Comparison of ENCODE assay signal across 17 cellular contexts in the genomic region with DNA sequence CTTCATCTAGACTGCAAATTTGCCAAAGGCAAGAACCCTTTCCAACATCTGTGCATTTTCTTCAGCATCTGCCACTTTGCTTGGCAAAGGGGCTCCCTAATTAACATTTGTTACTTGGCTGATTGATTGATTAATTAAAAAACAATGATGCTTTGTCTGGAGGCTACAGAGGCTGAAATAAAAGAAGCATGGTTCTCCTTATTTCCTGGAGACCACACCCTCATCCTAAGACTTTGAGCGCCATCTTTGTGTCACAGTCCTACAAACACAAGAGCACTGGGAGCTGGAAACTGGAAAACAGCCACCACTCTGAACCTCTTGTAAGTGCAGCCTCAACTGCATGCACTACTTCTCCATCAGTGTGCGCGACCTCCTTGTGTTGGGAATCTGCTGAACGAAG.
DNase-seq lines count a peak whose midpoint lies in the region; ATAC-seq and TF ChIP-seq lines count a peak whose summit lies in the region.
"Had no signal": no experiment of that assay in that cellular context is flagged by ENCODE, and none has a peak within 500 bp of the region (broad histone marks: within the 10 kb centered on the region; RNA-seq: fewer than 3 reads in every experiment).

No MANE protein-coding gene starts in this region.

- peak overlapping the region; percentile 60 for H2AK5ac ChIP-seq in neuronal stem cell (ENCODE audit: low read depth, low read length)

- no peak overlapping the region for H2BK15ac ChIP-seq in neuronal stem cell (ENCODE audit: low read length)

- no peak overlapping the region for H3K9ac ChIP-seq in neuronal stem cell (ENCODE audit: low read depth, low read length, poor library complexity)
- no peak overlapping the region for H3K9ac ChIP-seq in PC-3 (ENCODE audit: low read length)
- H3K9ac ChIP-seq: BLaER1 treated with 17β-estradiol and CSF1 and Interleukin-3, amounts not matched to agents 10 nM and 100 nM had no signal

- H3K4me2 ChIP-seq in neuronal stem cell (ENCODE audit: insufficient read depth, low read length, poor library complexity, severe bottlenecking) (no peak overlapping the region), PC-3 (ENCODE audit: low read length) (no peak overlapping the region)

- H3K14ac ChIP-seq in neuronal stem cell (ENCODE audit: low read length): no peak overlapping the region

- BruUV-seq in A673 (replicated peaks; lab: Mats Ljungman, UMichigan): no TSS peak
- BruUV-seq in PC-3 (replicated peaks; lab: Mats Ljungman, UMichigan): no TSS peak

- H4K20me1 ChIP-seq in PC-3 (ENCODE audit: low read length): no peaks in the 10 kb centered on the region
- H4K20me1 ChIP-seq: BLaER1 treated with 17β-estradiol and CSF1 and Interleukin-3, amounts not matched to agents 10 nM and 100 nM had no signal

- H4K8ac ChIP-seq in neuronal stem cell (ENCODE audit: low read depth, low read length): no peak overlapping the region

- H3K9me3 ChIP-seq in A673 (ENCODE audit: low read depth, low read length, poor library complexity, severe bottlenecking): no peaks in the 10 kb centered on the region
- no peaks in the 10 kb centered on the region for H3K9me3 ChIP-seq in neuronal stem cell (replicated peaks in 1 of 2; ENCODE audit: control insufficient read depth in 2 of 2, insufficient read depth in 1 of 2, low read depth in 1 of 2, low read length in 2 of 2)
- H3K9me3 ChIP-seq in PC-3 (ENCODE audit: low read length): no peaks in the 10 kb centered on the region

- DNase-seq in A673 (ENCODE audit: low spot score) (no peak), RPMI7951 (ENCODE audit: low read depth) (peak; percentile 21), foreskin keratinocyte (no peak), neuronal stem cell (ENCODE audit: low spot score) (no peak), NCI-H524 treated with DMSO at 0.1 percent for 48 hours (lab: John Stamatoyannopoulos, UW) (no peak), PC-3 (no peak), NCI-H510A treated with DMSO at 0.1 percent for 48 hours (lab: John Stamatoyannopoulos, UW) (no peak)
- DNase-seq: 8988T; ACHN; Calu3; CD4-positive, alpha-beta T cell; DMS 273 treated with DMSO at 0.1 percent for 48 hours; DMS79 treated with DMSO at 0.1 percent for 48 hours; GDM1; HCEC 1CT; IMR-90 had no signal

- no peak overlapping the region for H3K23ac ChIP-seq in neuronal stem cell (ENCODE audit: low read depth, low read length, poor library complexity)

- H3F3A ChIP-seq in PC-3 (ENCODE audit: low read length, unreplicated experiment): no peaks in the 10 kb centered on the region

- no peaks in the 10 kb centered on the region for H3K79me2 ChIP-seq in PC-3 (ENCODE audit: low read length)

- peaks cover 6% of the 10 kb centered on the region for H3K4me1 ChIP-seq in A673 (ENCODE audit: insufficient read depth, low read length, poor library complexity, severe bottlenecking)
- H3K4me1 ChIP-seq in foreskin keratinocyte: no peaks in the 10 kb centered on the region
- H3K4me1 ChIP-seq in neuronal stem cell (ENCODE audit: control insufficient read depth in 2 of 2, insufficient read depth in 1 of 2, low read depth in 1 of 2, low read length in 2 of 2): peaks cover 14 to 20% of the 10 kb centered on the region in 2 donors
- H3K4me1 ChIP-seq in PC-3 (ENCODE audit: insufficient read depth, low read length): no peaks in the 10 kb centered on the region

- no peak overlapping the region for H2BK5ac ChIP-seq in neuronal stem cell (ENCODE audit: low read length)

- CTCF ChIA-PET in A673 (lab: Charles Lee) (interaction anchor here (0.6 kb wide), 1 partner anchor 112 kb away, joined by 4 read pairs; no protein-coding TSS in a partner anchor), PC-3 (lab: Charles Lee) (no interaction called here)

- no peak overlapping the region for H4K91ac ChIP-seq in neuronal stem cell (ENCODE audit: low read depth, low read length, poor library complexity)

- TF ChIP-seq CTCF in A673 (conservative IDR thresholded peaks at IDR 0.05; ENCODE audit: low read depth, low read length): 0 out of 2 replicates have a peak, but pooled peaks have one; percentile 11
- TF ChIP-seq CTCF in foreskin keratinocyte (conservative IDR thresholded peaks at IDR 0.05): peak; percentile 7
- no peak for TF ChIP-seq CTCF in PC-3 (conservative IDR thresholded peaks at IDR 0.05; ENCODE audit: low read depth, low read length)

- H3K4ac ChIP-seq in neuronal stem cell (ENCODE audit: low read length): no peak overlapping the region

- H3K18ac ChIP-seq in neuronal stem cell (ENCODE audit: low read length): peak overlapping the region; percentile 78

- H3K9me2 ChIP-seq in PC-3 (replicated peaks; ENCODE audit: low read length): no peaks in the 10 kb centered on the region

- WGBS in neuronal stem cell (ENCODE audit: extremely low coverage in 2 of 2, insufficient read length in 2 of 2, insufficient replicate concordance in 1 of 2), 2 donors: no CpG with 5 or more reads among the region's 4 CpGs

- no peak overlapping the region for H3K27ac ChIP-seq in A673 (ENCODE audit: low read depth, low read length, poor library complexity, severe bottlenecking)
- H3K27ac ChIP-seq in foreskin keratinocyte: no peak overlapping the region
- H3K27ac ChIP-seq in neuronal stem cell (replicated peaks; ENCODE audit: low read length): no peak overlapping the region
- no peak overlapping the region for H3K27ac ChIP-seq in PC-3 (ENCODE audit: low read length)
- H3K27ac ChIP-seq: BLaER1 treated with 17β-estradiol and CSF1 and Interleukin-3, amounts not matched to agents 10 nM and 100 nM had no signal

- H3K36me3 ChIP-seq in A673 (ENCODE audit: insufficient read depth, low read length, poor library complexity, severe bottlenecking) (no peaks in the 10 kb centered on the region), neuronal stem cell (replicated peaks in 1 of 2; ENCODE audit: control insufficient read depth in 2 of 2, insufficient read depth in 2 of 2, low read length in 2 of 2) (no peaks in the 10 kb centered on the region), PC-3 (ENCODE audit: low read depth, low read length) (no peaks in the 10 kb centered on the region)
- H3K36me3 ChIP-seq: BLaER1 treated with 17β-estradiol and CSF1 and Interleukin-3, amounts not matched to agents 10 nM and 100 nM had no signal

- H3K27me3 ChIP-seq in A673 (replicated peaks; ENCODE audit: insufficient read depth, low read depth, low read length, poor library complexity) (peaks cover 4% of the 10 kb centered on the region), foreskin keratinocyte (peaks cover 8% of the 10 kb centered on the region), neuronal stem cell (ENCODE audit: control insufficient read depth in 3 of 3, insufficient read depth in 3 of 3, low read depth in 1 of 3, low read length in 3 of 3) (no peaks in the 10 kb centered on the region), PC-3 (ENCODE audit: low read length) (no peaks in the 10 kb centered on the region)
- H3K27me3 ChIP-seq: BLaER1 treated with 17β-estradiol and CSF1 and Interleukin-3, amounts not matched to agents 10 nM and 100 nM had no signal

- ATAC-seq in foreskin keratinocyte (no peak), PC-3 (no peak)

- no peaks in the 10 kb centered on the region for H3K79me1 ChIP-seq in neuronal stem cell (ENCODE audit: low read depth, low read length)

- no peak overlapping the region for H2BK12ac ChIP-seq in neuronal stem cell (ENCODE audit: low read length)

- H2AFZ ChIP-seq in neuronal stem cell (ENCODE audit: low read length) (no peak overlapping the region), PC-3 (ENCODE audit: low read length) (no peak overlapping the region)

- POLR2A ChIA-PET in A673 (lab: Charles Lee; ENCODE audit: low non-redundant PET) (no interaction called here), PC-3 (lab: Charles Lee; ENCODE audit: unreplicated experiment) (interaction anchor here (0.5 kb wide), 1 partner anchor 14 kb away, joined by 16 read pairs; no protein-coding TSS in a partner anchor)

- intact Hi-C loops in A673 (cut with micrococcal nuclease; ENCODE audit: unreplicated experiment): no loop called here
- intact Hi-C loops in PC-3 (cut with micrococcal nuclease): no loop called here

- H3K4me3 ChIP-seq in A673 (ENCODE audit: low read depth, low read length, poor library complexity, severe bottlenecking) (no peak overlapping the region), neuronal stem cell (ENCODE audit: low read length in 2 of 2) (no peak overlapping the region), PC-3 (ENCODE audit: low read length) (no peak overlapping the region)
- H3K4me3 ChIP-seq: BLaER1 treated with 17β-estradiol and CSF1 and Interleukin-3, amounts not matched to agents 10 nM and 100 nM had no signal

- H2BK120ac ChIP-seq in neuronal stem cell (ENCODE audit: low read depth, low read length): peak overlapping the region; percentile 35
